Comparison of ENCODE assay signal across 15 cellular contexts in genomic region chr7:32089256-32089655, GRCh38. TPM values are rescaled to one million over a fixed set of nuclear protein-coding genes. Genes with fewer than 3 reads are reported as not detected.
DNase-seq lines count a peak whose midpoint lies in the region; ATAC-seq, FAIRE-seq and TF ChIP-seq lines count a peak whose summit lies in the region.
"Had no signal": no experiment of that assay in that cellular context is flagged by ENCODE, and none has a peak within 500 bp of the region (broad histone marks: within the 10 kb centered on the region; RNA-seq: fewer than 3 reads in every experiment).

No MANE protein-coding gene starts in this region.

- H3K4me3 Mint-ChIP-seq in effector memory CD8-positive, alpha-beta T cell, result no peak overlapping the region
- H3K4me3 Mint-ChIP-seq: B cell; CD8-positive, alpha-beta T cell; H9 had no signal

- no peak for DNase-seq in Right ventricle myocardium superior
- no peak for DNase-seq in cardiac septum (ENCODE audit: low spot score)
- DNase-seq in D721Med (ENCODE audit: insufficient read length, low spot score), result no peak
- peak; percentile 21 to 33 for DNase-seq in Kasumi-1 (lab: John Stamatoyannopoulos, UW)
- no peak for DNase-seq in urothelium cell line (ENCODE audit: low spot score)
- no peak for DNase-seq in effector memory CD8-positive, alpha-beta T cell
- DNase-seq: CD8-positive, alpha-beta T cell; COR-L47; H9 had no signal

- H3K36me3 Mint-ChIP-seq in effector memory CD8-positive, alpha-beta T cell (ENCODE audit: insufficient read depth), result no peaks in the 10 kb centered on the region
- H3K36me3 Mint-ChIP-seq: CD8-positive, alpha-beta T cell had no signal

- intact Hi-C loops in Right ventricle myocardium superior (cut with DNase I) (no loop called here), cardiac septum (cut with DNase I) (no loop called here)

- FAIRE-seq in D721Med (lab: Jason Lieb, UNC) (peak; percentile 46), urothelium cell line (lab: Jason Lieb, UNC) (peak; percentile 27)
- FAIRE-seq: G401.6, GM12891, GM19239, H1, HTR-8/SVneo had no signal

- peak; percentile 27 for ATAC-seq in Right ventricle myocardium superior (ENCODE audit: poor library complexity)
- ATAC-seq in effector memory CD8-positive, alpha-beta T cell (replicated peaks), result no peak
- ATAC-seq: CD8-positive, alpha-beta T cell had no signal

- H3K4me1 Mint-ChIP-seq in effector memory CD8-positive, alpha-beta T cell (ENCODE audit: low read depth in 2 of 2), result no peaks in the 10 kb centered on the region
- H3K4me1 Mint-ChIP-seq: B cell, H9 had no signal

- H3K27ac Mint-ChIP-seq in effector memory CD8-positive, alpha-beta T cell, result no peak overlapping the region
- H3K27ac Mint-ChIP-seq: B cell; CD8-positive, alpha-beta T cell; H9 had no signal

- no peaks in the 10 kb centered on the region for H3K27me3 Mint-ChIP-seq in effector memory CD8-positive, alpha-beta T cell
- H3K27me3 Mint-ChIP-seq: B cell had no signal

- H3K9me3 Mint-ChIP-seq in effector memory CD8-positive, alpha-beta T cell, result peaks cover 5 to 11% of the 10 kb centered on the region in 2 donors
- H3K9me3 Mint-ChIP-seq: CD8-positive, alpha-beta T cell had no signal

- no peak for TF ChIP-seq CTCF in D721Med (IDR thresholded peaks at IDR 0.05; ENCODE audit: insufficient read depth, missing control alignments)

RNA-seq across cellular contexts. Expression of gene PDE1C, which starts 19.0 kb away (rescaled TPM):
- total RNA-seq in Right ventricle myocardium superior, result 181 TPM
- total RNA-seq in cardiac septum, result 220 TPM
- total RNA-seq: CD8-positive, alpha-beta T cell had no signal

Comparison
In these comparisons a context has a peak if more than half of its experiments do, and no peak if none do; other contexts are left out.
1. DNase-seq: peak in Kasumi-1 (2 of 2); none in Right ventricle myocardium superior (single experiment), cardiac septum (single experiment), D721Med (single experiment), urothelium cell line (single experiment) and effector memory CD8-positive, alpha-beta T cell (0 of 3).